17 cellular contexts compared by ENCODE assay signal in genomic region chrX:29143356-29143755, GRCh38.
"Had no signal": no experiment of that assay in that cellular context is flagged by ENCODE, and none has a peak within 500 bp of the region (broad histone marks: within the 10 kb centered on the region; RNA-seq: fewer than 3 reads in every experiment).

No MANE protein-coding gene starts in this region.

- FAIRE-seq: islet of Langerhans, small intestine, urothelium cell line had no signal

- H3K9me3 ChIP-seq: ascending aorta had no signal

- H3K9me3 Mint-ChIP-seq: activated CD4-positive, alpha-beta memory T cell treated with anti-CD3 and anti-CD28 coated beads for 36 hours had no signal

- H3K27me3 Mint-ChIP-seq: activated CD4-positive, alpha-beta memory T cell treated with anti-CD3 and anti-CD28 coated beads for 36 hours; activated naive CD8-positive, alpha-beta T cell; progenitor cell of endocrine pancreas had no signal

- H3K4me1 Mint-ChIP-seq: natural killer cell had no signal

- H3K4me1 ChIP-seq: ascending aorta, foreskin keratinocyte had no signal

- H3K27ac ChIP-seq: ascending aorta, coronary artery, epithelial cell of prostate, foreskin keratinocyte had no signal

- H3K27me3 ChIP-seq: ascending aorta, foreskin keratinocyte had no signal

- H3K4me3 ChIP-seq: ascending aorta, coronary artery had no signal

- H3K4me3 Mint-ChIP-seq: activated CD4-positive, alpha-beta memory T cell treated with anti-CD3 and anti-CD28 coated beads for 36 hours; activated naive CD8-positive, alpha-beta T cell; activated T-cell treated with anti-CD3 and anti-CD28 coated beads, Interleukin-2, amount 50 U/mL, for 4 hours; natural killer cell had no signal

- H3K36me3 Mint-ChIP-seq: activated CD4-positive, alpha-beta memory T cell treated with anti-CD3 and anti-CD28 coated beads for 36 hours; activated naive CD8-positive, alpha-beta T cell; natural killer cell had no signal

- H3K27ac Mint-ChIP-seq: activated CD4-positive, alpha-beta memory T cell treated with anti-CD3 and anti-CD28 coated beads for 36 hours; activated naive CD8-positive, alpha-beta T cell; natural killer cell; progenitor cell of endocrine pancreas had no signal

- DNase-seq: activated CD4-positive, alpha-beta memory T cell treated with anti-CD3 and anti-CD28 coated beads for 36 hours; activated gamma-delta T cell; activated T-cell treated with anti-CD3 and anti-CD28 coated beads, Interleukin-2, amount 50 U/mL, for 4 hours; caudate nucleus; effector CD8-positive, alpha-beta T cell; foreskin keratinocyte; head of caudate nucleus; natural killer cell; right cardiac atrium; small intestine had no signal

- ATAC-seq: activated T-cell treated with anti-CD3 and anti-CD28 coated beads, Interleukin-2, amount 50 U/mL, for 4 hours; foreskin keratinocyte; natural killer cell; right cardiac atrium had no signal

- H3K36me3 ChIP-seq: ascending aorta had no signal
